7 cellular contexts compared by ENCODE assay signal in genomic region chr1:112718691-112719418, GRCh38. TPM values are rescaled to one million over a fixed set of nuclear protein-coding genes. Genes with fewer than 3 reads are reported as not detected.
DNase-seq lines count a peak whose midpoint lies in the region; ATAC-seq, FAIRE-seq and TF ChIP-seq lines count a peak whose summit lies in the region.

No MANE protein-coding gene starts in this region.

- no peaks in the 10 kb centered on the region for H3K79me2 ChIP-seq in GM12878 (ENCODE audit: control insufficient read depth, insufficient read depth, low read length)

- TF ChIP-seq POLR2A in GM12878 (IDR thresholded peaks at IDR 0.05; ENCODE audit: low read depth, low read length) = no peak
- TF ChIP-seq POLR2A in spleen (IDR thresholded peaks at IDR 0.05) = no peak

- peak overlapping the region; percentile 22; the same call in 1 of the 2 replicates for H3K4me2 ChIP-seq in GM12878 (ENCODE audit: control insufficient read depth, insufficient read depth)

- CTCF ChIA-PET in GM12878 (lab: Yijun Ruan, JAX) = interaction anchor here (0.5 to 10.8 kb wide), 20 partner anchors 9 to 668 kb away, joined by 3 to 428 read pairs (median 4); partner anchors contain the start of gene LRIG2

- peaks cover 0 to 3% of the 10 kb centered on the region in 2 experiments; a peak in 2 of 4 replicates for H3K27me3 ChIP-seq in GM12878 (replicated peaks in 1 of 2; ENCODE audit: control insufficient read depth in 2 of 2, insufficient read depth in 2 of 2, low read length in 1 of 2)
- H3K27me3 ChIP-seq in spleen (replicated peaks in 1 of 7) = peaks cover 0 to 51% (median 7%) of the 10 kb centered on the region in 7 donors

- POLR2A ChIA-PET in GM12878 (lab: Charles Lee) = interaction anchor here (0.5 to 1.3 kb wide), 2 partner anchors 87 to 1764 kb away, joined by 3 read pairs; no protein-coding TSS in a partner anchor

- TF ChIP-seq CTCF in GM13977 (IDR thresholded peaks at IDR 0.05; ENCODE audit: extremely low read depth, insufficient read depth, missing control alignments) (peak; percentile 80), GM12878 (IDR thresholded peaks at IDR 0.05 in 2 of 3, conservative IDR thresholded peaks at IDR 0.05 in 1 of 3; ENCODE audit: control insufficient read depth in 2 of 3, extremely low read depth in 1 of 3, insufficient read depth in 1 of 3, low read depth in 3 of 3, low read length in 3 of 3) (peak; percentile 78 to 95 (median 81)), spleen (IDR thresholded peaks at IDR 0.05 in 8 of 11, conservative IDR thresholded peaks at IDR 0.05 in 3 of 11) (peak; percentile 40 to 93 (median 79))

- in situ Hi-C loops in GM13977 (cut with MboI; ENCODE audit: low pct_unique_long_range_greater_than_20kb, low sequenced_read_pairs, unreplicated experiment) (no loop called here), GM12878 (cut with MboI) (loop anchor here (5.0 kb wide), 2 partner anchors 88 to 323 kb away; no protein-coding TSS in a partner anchor)

- peak; percentile 82 for DNase-seq in GM13977 (ENCODE audit: low spot score)
- DNase-seq in NCI-H1694 (lab: John Stamatoyannopoulos, UW) = peak; percentile 52
- DNase-seq in UCSD-AML1 (lab: John Stamatoyannopoulos, UW; ENCODE audit: unreplicated experiment) = peak; percentile 70
- no peak for DNase-seq in GM12878 (ENCODE audit: low read depth, low spot score)
- DNase-seq in iPS-NIHi7 (ENCODE audit: extremely low spot score) = peak; percentile 76
- DNase-seq in spleen = peak; percentile 96
- DNase-seq in HPDE6-E6E7 (ENCODE audit: extremely low spot score) = no peak

- FAIRE-seq in GM12878 (lab: Jason Lieb, UNC) = no peak

- no peaks in the 10 kb centered on the region for H4K20me1 ChIP-seq in GM12878 (ENCODE audit: control insufficient read depth, insufficient read depth)

- H3K9ac ChIP-seq in GM12878 (ENCODE audit: control insufficient read depth, insufficient read depth, low read length) = no peak overlapping the region

- SMC1A ChIA-PET in GM12878 (lab: Charles Lee; ENCODE audit: uncharacterized antibody, unreplicated experiment) = interaction anchor here (0.7 to 8.7 kb wide), 5 partner anchors 14 to 323 kb away, joined by 3 to 178 read pairs (median 3); no protein-coding TSS in a partner anchor

- H3K9me3 ChIP-seq in GM12878 (replicated peaks; ENCODE audit: control insufficient read depth, insufficient read depth, low read length) = no peaks in the 10 kb centered on the region
- no peaks in the 10 kb centered on the region for H3K9me3 ChIP-seq in spleen

- RAD21 ChIA-PET in GM12878 (lab: Charles Lee; ENCODE audit: unreplicated experiment) = interaction anchor here (1.1 to 8.6 kb wide), 4 partner anchors 11 to 354 kb away, joined by 3 to 192 read pairs (median 4); partner anchors contain the start of gene LRIG2

- no TSS peak for BruUV-seq in GM12878 (replicated peaks; lab: Mats Ljungman, UMichigan)

- no peak overlapping the region for H2AFZ ChIP-seq in GM12878 (ENCODE audit: control insufficient read depth, low read depth, low read length)

- H3K4me1 ChIP-seq in GM12878 (ENCODE audit: control insufficient read depth, insufficient read depth, low read length) = peaks cover 16% of the 10 kb centered on the region
- peaks cover 17 to 63% (median 45%) of the 10 kb centered on the region in 6 donors for H3K4me1 ChIP-seq in spleen

- no peak for TF ChIP-seq EP300 in GM12878 (IDR thresholded peaks at IDR 0.05; ENCODE audit: borderline replicate concordance in 1 of 2, control insufficient read depth in 1 of 2, low read depth in 2 of 2, low read length in 2 of 2)

- H3K36me3 ChIP-seq in GM12878 (ENCODE audit: control insufficient read depth in 2 of 2, insufficient read depth in 2 of 2, low read length in 1 of 2) (no peaks in the 10 kb centered on the region), spleen (no peaks in the 10 kb centered on the region)

- intact Hi-C loops in GM12878 (cut with micrococcal nuclease; ENCODE audit: unreplicated experiment) (loop anchor here (5.0 to 10.0 kb wide), 4 partner anchors 163 to 958 kb away; partner anchors contain the start of gene MAGI3), spleen (cut with DNase I; ENCODE audit: low total_unique reads) (loop anchor here (5.0 kb wide), 1 partner anchor 83 kb away; no protein-coding TSS in a partner anchor)

- peak; percentile 50 for ATAC-seq in GM12878

- 16% methylated on average over 44 of the region's 44 CpGs for WGBS in GM12878 (ENCODE audit: insufficient coverage, insufficient replicate concordance, low lambda C conversion rate, missing lambda C conversion rate)
- WGBS in spleen, 5 donors = 19 to 56% (median 23%) methylated on average over 10 to 44 of the region's 44 CpGs

- H3K4me3 ChIP-seq in GM12878 = no peak overlapping the region
- H3K4me3 ChIP-seq in spleen = peak overlapping the region in 3 of 8 donors; percentile 6 to 59 (median 29)

- peak; percentile 59 for TF ChIP-seq RAD21 in GM12878 (IDR thresholded peaks at IDR 0.05; ENCODE audit: insufficient read depth, low read depth, low read length)

- no peak overlapping the region for H3K27ac ChIP-seq in GM12878 (ENCODE audit: control insufficient read depth, insufficient read depth)
- no peak overlapping the region for H3K27ac ChIP-seq in spleen

TF ChIP-seq in GM12878, 131 proteins besides CTCF, POLR2A, EP300 and RAD21 (continues in another document):
- TF ChIP-seq SMARCA5 (IDR thresholded peaks at IDR 0.05) = peak; percentile 46; the same call in 1 of the 2 replicates
- TF ChIP-seq NR2C2 (IDR thresholded peaks at IDR 0.05; ENCODE audit: borderline replicate concordance, control insufficient read depth, insufficient read length, low read depth) = no peak

RNA-seq across cellular contexts. Expression of gene PPM1J, which starts 3.7 kb away (rescaled TPM):
- total RNA-seq in GM12878 (2013; cell fraction: nucleolus; rRNA removed) = 0.56 and 0.69 TPM in 2 replicates
- 0.76 and 1.4 TPM in 2 replicates for total RNA-seq in GM12878 (2014; rRNA removed)
- total RNA-seq in GM12878 (2014; rRNA removed; fragmentation: Illumina TruSeq; extraction: Trizol) = 0.32 and 0.45 TPM in 2 replicates
- total RNA-seq in GM12878 (2021) = 0.59 and 1.5 TPM in 2 replicates
- 0.47 TPM for polyA plus RNA-seq in GM12878 (2011; ENCODE audit: low read depth)
- 0.88 and 1.6 TPM in 2 replicates for polyA plus RNA-seq in GM12878 (2011; rRNA removed)
- 2.2 and 2.3 TPM in 2 replicates for polyA plus RNA-seq in GM12878 (2011; cell fraction: cytosol; rRNA removed)
- 5.5 and 7.0 TPM in 2 replicates for polyA plus RNA-seq in GM12878 (2011; cell fraction: nucleus; rRNA removed)
- polyA plus RNA-seq in GM12878 (2012) = 0.72 and 0.80 TPM in 2 replicates
- polyA plus RNA-seq in GM12878 (2014; fragmentation: Illumina TruSeq; extraction: Trizol) = 0.19 and 0.71 TPM in 2 replicates
- under 1 TPM in 1 of 2 experiments, not detected in 1; 0.07 TPM for polyA plus RNA-seq in GM12878 (2014; fragmentation: Nextera tagmentation; extraction: Ambion mirVana)
- polyA plus RNA-seq in GM12878 (2014; rRNA removed) = 1.3 and 1.8 TPM in 2 replicates
- under 1 TPM; 0.25 to 0.34 TPM for polyA plus RNA-seq in GM12878 (2016; fragmentation: Nextera tagmentation; extraction: Ambion mirVana)
- 1.1 and 1.2 TPM in 2 replicates for polyA minus RNA-seq in GM12878 (2011; rRNA and poly(A)+ RNA removed)
- polyA minus RNA-seq in GM12878 (2011; cell fraction: cytosol; rRNA and poly(A)+ RNA removed) = 0.94 TPM in 1 of 2 replicates, not detected in the other
- 0.85 and 1.1 TPM in 2 replicates for polyA minus RNA-seq in GM12878 (2011; cell fraction: nucleus; rRNA and poly(A)+ RNA removed)
- total RNA-seq in spleen = 1 to 10 TPM in 5 of 7 donors, under 1 TPM in 2; 0.51 to 1.8 (median 1.3) TPM
- polyA plus RNA-seq in spleen = 1 to 10 TPM; 1.3 to 1.9 (median 1.5) TPM

RNA-seq across cellular contexts. Expression of gene RHOC, which starts 11.9 kb away (rescaled TPM):
- 33.4 and 48.0 TPM in 2 replicates for total RNA-seq in GM12878 (2013; cell fraction: nucleolus; rRNA removed)
- total RNA-seq in GM12878 (2014; rRNA removed) (178 and 187 TPM in 2 replicates), GM12878 (2014; rRNA removed; fragmentation: Illumina TruSeq; extraction: Trizol) (183 TPM in 2 replicates), GM12878 (2021) (138 and 142 TPM in 2 replicates), spleen (100 to 1,000 TPM; 125 to 292 (median 210) TPM)
- polyA plus RNA-seq in GM12878 (2011; ENCODE audit: low read depth) = 130 TPM
- polyA plus RNA-seq in GM12878 (2011; rRNA removed) (258 and 371 TPM in 2 replicates), GM12878 (2014; fragmentation: Illumina TruSeq; extraction: Trizol) (316 and 336 TPM in 2 replicates), GM12878 (2014; fragmentation: Nextera tagmentation; extraction: Ambion mirVana) (10 to 100 TPM; 20.6 to 37.9 TPM), GM12878 (2014; rRNA removed) (232 and 264 TPM in 2 replicates), GM12878 (2016; fragmentation: Nextera tagmentation; extraction: Ambion mirVana) (100 to 1,000 TPM; 118 to 130 TPM), spleen (100 to 1,000 TPM; 120 to 323 (median 153) TPM)
- 673 and 682 TPM in 2 replicates for polyA plus RNA-seq in GM12878 (2011; cell fraction: cytosol; rRNA removed)
- 302 and 356 TPM in 2 replicates for polyA plus RNA-seq in GM12878 (2011; cell fraction: nucleus; rRNA removed)
- 211 and 224 TPM in 2 replicates for polyA plus RNA-seq in GM12878 (2012)
- polyA minus RNA-seq in GM12878 (2011; rRNA and poly(A)+ RNA removed) = 302 and 335 TPM in 2 replicates
- polyA minus RNA-seq in GM12878 (2011; cell fraction: cytosol; rRNA and poly(A)+ RNA removed) = 68.6 and 69.9 TPM in 2 replicates
- 44.2 and 56.9 TPM in 2 replicates for polyA minus RNA-seq in GM12878 (2011; cell fraction: nucleus; rRNA and poly(A)+ RNA removed)

RNA-seq across cellular contexts. Expression of gene MOV10, which starts 44.4 kb away (rescaled TPM):
- total RNA-seq in GM12878 (2013; cell fraction: nucleolus; rRNA removed) = 74.7 and 85.4 TPM in 2 replicates
- 43.1 and 47.1 TPM in 2 replicates for total RNA-seq in GM12878 (2014; rRNA removed)
- 31.4 and 37.4 TPM in 2 replicates for total RNA-seq in GM12878 (2014; rRNA removed; fragmentation: Illumina TruSeq; extraction: Trizol)
- total RNA-seq in GM12878 (2021) = 78.2 and 80.3 TPM in 2 replicates
- 50.0 TPM for polyA plus RNA-seq in GM12878 (2011; ENCODE audit: low read depth)
- polyA plus RNA-seq in GM12878 (2011; rRNA removed) = 15.7 and 43.7 TPM in 2 replicates
- polyA plus RNA-seq in GM12878 (2011; cell fraction: cytosol; rRNA removed) = 51.6 and 52.6 TPM in 2 replicates
- polyA plus RNA-seq in GM12878 (2011; cell fraction: nucleus; rRNA removed) = 214 and 236 TPM in 2 replicates
- polyA plus RNA-seq in GM12878 (2012) = 48.1 and 49.7 TPM in 2 replicates
- 44.5 and 70.4 TPM in 2 replicates for polyA plus RNA-seq in GM12878 (2014; fragmentation: Illumina TruSeq; extraction: Trizol)
- 10 to 100 TPM; 21.0 to 28.6 TPM for polyA plus RNA-seq in GM12878 (2014; fragmentation: Nextera tagmentation; extraction: Ambion mirVana)
- polyA plus RNA-seq in GM12878 (2014; rRNA removed) = 65.8 and 82.0 TPM in 2 replicates
- 10 to 100 TPM; 52.5 to 58.6 TPM for polyA plus RNA-seq in GM12878 (2016; fragmentation: Nextera tagmentation; extraction: Ambion mirVana)
- polyA minus RNA-seq in GM12878 (2011; rRNA and poly(A)+ RNA removed) = 34.5 and 70.3 TPM in 2 replicates
- 21.7 and 27.8 TPM in 2 replicates for polyA minus RNA-seq in GM12878 (2011; cell fraction: cytosol; rRNA and poly(A)+ RNA removed)
- polyA minus RNA-seq in GM12878 (2011; cell fraction: nucleus; rRNA and poly(A)+ RNA removed) = 49.7 and 83.2 TPM in 2 replicates
- total RNA-seq in spleen = 10 to 100 TPM; 45.5 to 92.3 (median 60.2) TPM
- 10 to 100 TPM; 23.5 to 62.5 (median 50.8) TPM for polyA plus RNA-seq in spleen

Comparison
In these comparisons a context has a peak if more than half of its experiments do, and no peak if none do; other contexts are left out.
1. DNase-seq: peak in GM13977 (single experiment), NCI-H1694 (single experiment), UCSD-AML1 (single experiment), iPS-NIHi7 (single experiment) and spleen (single experiment); none in GM12878 (single experiment) and HPDE6-E6E7 (single experiment).
2. Peak in every context shown above with its lines, with median percentiles within 50 percentile points of each other: CTCF ChIP-seq.